ENCODE assay signal across 24 cellular contexts in the genomic region with DNA sequence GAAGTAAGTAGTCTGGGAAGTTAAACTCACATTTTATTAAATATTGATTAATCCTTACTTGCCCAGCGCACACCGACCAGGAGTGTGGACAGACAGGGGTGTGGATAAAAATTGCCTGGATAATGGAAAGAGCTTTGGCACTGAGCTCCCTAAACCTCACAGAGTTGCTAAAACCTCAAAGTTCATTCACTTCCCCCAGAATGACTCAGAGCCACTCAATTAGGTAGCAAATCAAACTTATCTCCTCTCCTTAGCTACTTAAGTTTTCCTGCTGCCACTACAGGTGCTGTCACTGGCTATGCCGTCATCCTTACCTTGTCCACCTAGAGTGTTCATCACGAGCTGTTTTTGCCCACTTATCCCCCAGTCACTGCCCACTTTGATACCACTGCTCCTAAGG.
"Had no signal": no experiment of that assay in that cellular context is flagged by ENCODE, and none has a peak within 500 bp of the region (broad histone marks: within the 10 kb centered on the region; RNA-seq: fewer than 3 reads in every experiment).

No MANE protein-coding gene starts in this region.

- H3K4me3 ChIP-seq: colonic mucosa, heart left ventricle, neural progenitor cell, right atrium auricular region, stomach, testis had no signal

- H3K36me3 ChIP-seq: colonic mucosa, heart left ventricle, neural progenitor cell, right atrium auricular region, stomach had no signal

- H3K4me1 ChIP-seq: colonic mucosa, heart left ventricle, neural progenitor cell, right atrium auricular region, stomach, testis had no signal

- H3K27me3 ChIP-seq: colonic mucosa, neural progenitor cell, right atrium auricular region, testis had no signal

- H3K4me1 Mint-ChIP-seq: endodermal cell, memory B cell, neural progenitor cell had no signal

- H3K4me3 Mint-ChIP-seq: activated naive CD8-positive, alpha-beta T cell; brain; endodermal cell; memory B cell; naive thymus-derived CD4-positive, alpha-beta T cell; neural progenitor cell; T-helper 1 cell treated with Interleukin-12 subunit alpha and Interleukin-12 subunit beta and Interleukin-4 antibody, amounts not matched to agents 30 μg/mL and 1 μg/mL, for 36 hours; type B pancreatic cell had no signal

- H3K27ac ChIP-seq: colonic mucosa, heart left ventricle, neural progenitor cell, right atrium auricular region, stomach, testis, VCaP had no signal

- H3K4me2 ChIP-seq: neural progenitor cell had no signal

- H3K9ac ChIP-seq: neural progenitor cell had no signal

- H3K27me3 Mint-ChIP-seq: brain, memory B cell, progenitor cell of endocrine pancreas, type B pancreatic cell had no signal

- H3K27ac Mint-ChIP-seq: activated naive CD8-positive, alpha-beta T cell; brain; endodermal cell; memory B cell; naive thymus-derived CD4-positive, alpha-beta T cell; neural progenitor cell; progenitor cell of endocrine pancreas; T-helper 1 cell treated with Interleukin-12 subunit alpha and Interleukin-12 subunit beta and Interleukin-4 antibody, amounts not matched to agents 30 μg/mL and 1 μg/mL, for 36 hours; type B pancreatic cell had no signal

- DNase-seq: activated CD4-positive, alpha-beta T cell treated with anti-CD3 and anti-CD28 coated beads, Interleukin-2, amount 50 U/mL, for 1 hour; activated CD4-positive, CD25-positive, alpha-beta regulatory T cell treated with anti-CD3 and anti-CD28 coated beads, Interleukin-2, amount 50 U/mL, for 72 hours; activated CD8-positive, alpha-beta memory T cell treated with anti-CD3 and anti-CD28 coated beads, Interleukin-2, amount 50 U/mL, for 4 hours; activated gamma-delta T cell; activated T-cell treated with anti-CD3 and anti-CD28 coated beads, Interleukin-2, amount 50 U/mL, for 48 hours; amygdala; central memory CD4-positive, alpha-beta T cell; colonic mucosa; endodermal cell; erythroblast; heart left ventricle; naive thymus-derived CD4-positive, alpha-beta T cell; stimulated activated CD4-positive, alpha-beta T cell treated with anti-CD3 and anti-CD28 coated beads, Interleukin-2, amount 100 ng/mL, for 24 hours; stomach; testis had no signal

- H3K9me3 Mint-ChIP-seq: memory B cell; neural progenitor cell; T-helper 1 cell treated with Interleukin-12 subunit alpha and Interleukin-12 subunit beta and Interleukin-4 antibody, amounts not matched to agents 30 μg/mL and 1 μg/mL, for 36 hours had no signal

- H3K9me3 ChIP-seq: colonic mucosa, heart left ventricle, stomach, testis had no signal

- H2AFZ ChIP-seq: neural progenitor cell had no signal

- H3K36me3 Mint-ChIP-seq: brain; memory B cell; naive thymus-derived CD4-positive, alpha-beta T cell; neural progenitor cell; type B pancreatic cell had no signal
